ENCODE assay signal across 12 cellular contexts in genomic region chr9:82797539-82797938, GRCh38.
DNase-seq lines count a peak whose midpoint lies in the region; FAIRE-seq and TF ChIP-seq lines count a peak whose summit lies in the region.
"Had no signal": no experiment of that assay in that cellular context is flagged by ENCODE, and none has a peak within 500 bp of the region (broad histone marks: within the 10 kb centered on the region; RNA-seq: fewer than 3 reads in every experiment).

No MANE protein-coding gene starts in this region.

- H3K27ac ChIP-seq in kidney (ENCODE audit: low read depth in 2 of 2, low read length in 2 of 2) (no peak overlapping the region), esophagus squamous epithelium (no peak overlapping the region), tibial nerve (no peak overlapping the region)
- H3K27ac ChIP-seq: epithelial cell of prostate had no signal

- no peaks in the 10 kb centered on the region for H3K27me3 Mint-ChIP-seq in T-helper 2 cell treated with Interferon-gamma antibody and Interleukin-4, amounts not matched to agents 5 μg/mL and 100 μg/mL, for 36 hours (ENCODE audit: low read depth)

- H3K4me1 ChIP-seq in kidney (ENCODE audit: control insufficient read depth in 1 of 2, insufficient read depth in 1 of 2, low read depth in 1 of 2, low read length in 2 of 2): no peaks in the 10 kb centered on the region
- no peaks in the 10 kb centered on the region for H3K4me1 ChIP-seq in esophagus squamous epithelium
- no peaks in the 10 kb centered on the region for H3K4me1 ChIP-seq in tibial nerve

- no peaks in the 10 kb centered on the region for H3K4me1 Mint-ChIP-seq in T-helper 2 cell treated with Interferon-gamma antibody and Interleukin-4, amounts not matched to agents 5 μg/mL and 100 μg/mL, for 36 hours (ENCODE audit: low read depth)
- H3K4me1 Mint-ChIP-seq: nephron had no signal

- no peak for TF ChIP-seq CTCF in kidney (IDR thresholded peaks at IDR 0.05; ENCODE audit: borderline replicate concordance, extremely low read depth, insufficient read depth)
- no peak for TF ChIP-seq CTCF in esophagus squamous epithelium (IDR thresholded peaks at IDR 0.05)
- no peak for TF ChIP-seq CTCF in tibial nerve (IDR thresholded peaks at IDR 0.05)

- 40 to 43% methylated on average over 3 of the region's 3 CpGs for WGBS in esophagus squamous epithelium, 2 donors
- 40 to 45% methylated on average over 3 of the region's 3 CpGs for WGBS in tibial nerve, 2 donors

- no peaks in the 10 kb centered on the region for H3K36me3 Mint-ChIP-seq in T-helper 2 cell treated with Interferon-gamma antibody and Interleukin-4, amounts not matched to agents 5 μg/mL and 100 μg/mL, for 36 hours (ENCODE audit: low read depth)

- intact Hi-C loops in kidney (cut with DNase I) (no loop called here), esophagus squamous epithelium (cut with DNase I) (no loop called here)

- no peak for TF ChIP-seq POLR2A in esophagus squamous epithelium (IDR thresholded peaks at IDR 0.05)
- no peak for TF ChIP-seq POLR2A in tibial nerve (IDR thresholded peaks at IDR 0.05)

- H3K27ac Mint-ChIP-seq in T-helper 2 cell treated with Interferon-gamma antibody and Interleukin-4, amounts not matched to agents 5 μg/mL and 100 μg/mL, for 36 hours: no peak overlapping the region
- H3K27ac Mint-ChIP-seq: nephron had no signal

- DNase-seq in DMS 273 (lab: John Stamatoyannopoulos, UW; ENCODE audit: unreplicated experiment): peak; percentile 81
- peak; percentile 61 for DNase-seq in NCI-H1105 (lab: John Stamatoyannopoulos, UW)
- DNase-seq in OCI-M1 (lab: John Stamatoyannopoulos, UW): peak; percentile 36
- DNase-seq in kidney: peak; percentile 66
- no peak for DNase-seq in activated CD4-positive, alpha-beta T cell treated with anti-CD3 and anti-CD28 coated beads, Interleukin-2, amount 50 U/mL, for 4 hours
- DNase-seq in T-helper 2 cell treated with Interferon-gamma antibody and Interleukin-4, amounts not matched to agents 5 μg/mL and 100 μg/mL, for 36 hours (ENCODE audit: low spot score): no peak
- DNase-seq in esophagus squamous epithelium (lab: John Stamatoyannopoulos, UW): no peak
- no peak for DNase-seq in tibial nerve (ENCODE audit: low spot score in 2 of 2)
- DNase-seq: SK-N-SH had no signal

- no peaks in the 10 kb centered on the region for H3K9me3 ChIP-seq in kidney (ENCODE audit: control insufficient read depth in 1 of 2, low read length in 2 of 2)
- H3K9me3 ChIP-seq in esophagus squamous epithelium: no peaks in the 10 kb centered on the region
- no peaks in the 10 kb centered on the region for H3K9me3 ChIP-seq in tibial nerve
- H3K9me3 ChIP-seq: SK-N-SH had no signal

- no peak for FAIRE-seq in kidney (lab: Jason Lieb, UNC)
- FAIRE-seq: GM18507 had no signal

- no peak overlapping the region for H3K9ac ChIP-seq in kidney (ENCODE audit: low read length in 2 of 2)
- H3K9ac ChIP-seq: SK-N-SH had no signal

- H3K4me3 ChIP-seq in kidney (ENCODE audit: low read length in 2 of 2): no peak overlapping the region
- no peak overlapping the region for H3K4me3 ChIP-seq in esophagus squamous epithelium
- H3K4me3 ChIP-seq in tibial nerve: no peak overlapping the region

- no peak overlapping the region for H3K4me3 Mint-ChIP-seq in T-helper 2 cell treated with Interferon-gamma antibody and Interleukin-4, amounts not matched to agents 5 μg/mL and 100 μg/mL, for 36 hours
- H3K4me3 Mint-ChIP-seq: nephron had no signal

- H3K27me3 ChIP-seq in esophagus squamous epithelium: no peaks in the 10 kb centered on the region
- H3K27me3 ChIP-seq in tibial nerve: no peaks in the 10 kb centered on the region

- no peaks in the 10 kb centered on the region for H3K36me3 ChIP-seq in kidney (ENCODE audit: control insufficient read depth in 1 of 2, insufficient read depth in 2 of 2, low read length in 2 of 2)
- H3K36me3 ChIP-seq in esophagus squamous epithelium: no peaks in the 10 kb centered on the region
- H3K36me3 ChIP-seq in tibial nerve: no peaks in the 10 kb centered on the region

- no peak for TF ChIP-seq EP300 in tibial nerve (IDR thresholded peaks at IDR 0.05)

- no peaks in the 10 kb centered on the region for H3K9me3 Mint-ChIP-seq in T-helper 2 cell treated with Interferon-gamma antibody and Interleukin-4, amounts not matched to agents 5 μg/mL and 100 μg/mL, for 36 hours
- H3K9me3 Mint-ChIP-seq: nephron had no signal

Comparison
In these comparisons a context has a peak if more than half of its experiments do, and no peak if none do; other contexts are left out.
1. DNase-seq: peak in DMS 273 (single experiment), NCI-H1105 (single experiment), OCI-M1 (single experiment) and kidney (single experiment); none in activated CD4-positive, alpha-beta T cell treated with anti-CD3 and anti-CD28 coated beads, Interleukin-2, amount 50 U/mL, for 4 hours (0 of 2), T-helper 2 cell treated with Interferon-gamma antibody and Interleukin-4, amounts not matched to agents 5 μg/mL and 100 μg/mL, for 36 hours (single experiment), esophagus squamous epithelium (single experiment) and tibial nerve (0 of 2).